ENCODE assay signal across 8 cellular contexts in the genomic region with DNA sequence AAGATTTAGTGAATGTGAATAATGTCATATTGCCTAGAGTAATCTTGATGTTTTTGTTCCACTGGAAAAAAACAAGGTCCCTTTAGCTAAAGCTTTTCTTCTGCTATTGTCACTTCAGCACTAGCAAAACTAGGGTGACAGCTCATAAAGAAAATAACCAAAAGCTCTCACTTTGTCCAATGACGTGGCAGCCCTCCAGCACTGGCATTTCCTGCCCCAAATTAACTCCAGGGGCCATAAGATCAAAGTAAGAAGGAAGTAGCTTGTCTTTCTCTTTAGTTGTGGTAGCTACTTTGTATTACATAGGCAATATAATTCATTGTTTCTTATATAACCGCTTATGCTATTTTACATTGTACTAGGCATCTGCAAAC.
DNase-seq lines count a peak whose midpoint lies in the region; ATAC-seq and TF ChIP-seq lines count a peak whose summit lies in the region.

No MANE protein-coding gene starts in this region.

- H3K4me3 ChIP-seq in NB4 (ENCODE audit: low read depth, low read length), result no peak overlapping the region

- no peak for TF ChIP-seq POLR2A in NB4 (IDR thresholded peaks at IDR 0.05; ENCODE audit: extremely low read depth, insufficient read length)

- DNase-seq in GM13977 (ENCODE audit: low spot score) (peak; percentile 7), NB4 (ENCODE audit: low read depth) (peak; percentile 25), fibroblast of gingiva (ENCODE audit: low read depth) (peak; percentile 53), DMS153 treated with DMSO at 0.1 percent for 48 hours (lab: John Stamatoyannopoulos, UW; ENCODE audit: unreplicated experiment) (no peak), NCI-H1092 (lab: John Stamatoyannopoulos, UW) (no peak)
- DNase-seq in activated CD8-positive, alpha-beta memory T cell treated with anti-CD3 and anti-CD28 coated beads, Interleukin-2, amount 50 U/mL, for 1 hour (ENCODE audit: extremely low read depth), result peak; percentile 21
- peak; percentile 50 to 63 for DNase-seq in stimulated activated CD4-positive, alpha-beta T cell treated with anti-CD3 and anti-CD28 coated beads, Interleukin-15, amount 100 ng/mL, for 48 hours (ENCODE audit: low read depth in 2 of 2)

- in situ Hi-C loops in GM13977 (cut with MboI; ENCODE audit: low pct_unique_long_range_greater_than_20kb, low sequenced_read_pairs, unreplicated experiment), result no loop called here

- TF ChIP-seq CTCF in GM13977 (IDR thresholded peaks at IDR 0.05; ENCODE audit: extremely low read depth, insufficient read depth, missing control alignments) (no peak), NB4 (IDR thresholded peaks at IDR 0.05; ENCODE audit: low read depth, low read length) (no peak)

- peak; percentile 95 for ATAC-seq in HG02571 (IDR thresholded peaks at IDR 0.05; ENCODE audit: unreplicated experiment)

Comparison
In these comparisons a context has a peak if more than half of its experiments do, and no peak if none do; other contexts are left out.
1. DNase-seq: peak in GM13977 (single experiment), NB4 (single experiment), activated CD8-positive, alpha-beta memory T cell treated with anti-CD3 and anti-CD28 coated beads, Interleukin-2, amount 50 U/mL, for 1 hour (single experiment), fibroblast of gingiva (single experiment) and stimulated activated CD4-positive, alpha-beta T cell treated with anti-CD3 and anti-CD28 coated beads, Interleukin-15, amount 100 ng/mL, for 48 hours (2 of 2); none in DMS153 treated with DMSO at 0.1 percent for 48 hours (single experiment) and NCI-H1092 (single experiment).